8 cellular contexts compared by ENCODE assay signal in the genomic region with DNA sequence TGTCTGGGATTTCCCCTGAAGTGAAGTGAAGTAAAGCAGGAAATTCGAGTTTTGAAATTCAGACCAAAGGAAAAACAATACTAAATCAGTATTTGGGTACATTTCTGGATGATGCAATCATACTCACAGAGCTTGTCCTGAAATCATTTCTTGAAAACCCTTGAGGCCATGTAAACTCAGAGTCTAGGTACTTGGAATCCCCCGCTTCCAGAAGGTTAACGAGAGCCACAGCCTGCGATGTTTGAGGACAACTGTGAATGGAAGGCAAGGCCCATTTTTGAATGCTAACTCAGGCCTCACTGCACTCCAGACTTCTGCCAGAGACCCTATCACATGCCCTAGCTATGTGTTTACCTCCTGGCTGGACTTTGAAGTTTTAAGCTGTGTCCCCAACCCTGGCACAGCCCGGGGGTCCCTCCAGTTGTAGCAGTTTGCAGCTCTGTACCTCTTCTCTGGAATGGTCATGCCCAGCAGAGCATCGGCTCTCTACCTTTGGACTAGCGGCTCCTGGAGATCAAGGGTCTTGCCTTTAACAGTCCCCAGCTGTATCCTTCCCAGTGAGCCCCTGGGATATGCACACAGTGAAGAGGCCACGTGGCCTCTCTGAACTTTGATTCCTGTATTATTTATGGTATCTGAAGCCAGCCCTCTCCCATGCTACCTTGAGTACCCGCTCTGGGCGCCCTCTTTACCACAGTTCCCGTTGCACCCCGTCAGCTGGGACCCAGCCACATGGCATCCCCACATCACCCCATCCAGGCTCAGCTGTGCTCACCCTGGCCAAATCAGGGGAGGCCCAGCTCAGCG. TPM values are rescaled to one million over a fixed set of nuclear protein-coding genes. Genes with fewer than 3 reads are reported as not detected.
A peak's percentile ranks its signal among the peaks of the same experiment; 100 is the strongest.
DNase-seq lines count a peak whose midpoint lies in the region; ATAC-seq and TF ChIP-seq lines count a peak whose summit lies in the region.

No MANE protein-coding gene starts in this region.

- no peak overlapping the region; the same call in 1 of the 2 replicates for H3K27ac ChIP-seq in HUES64 (ENCODE audit: low read depth, low read length)
- peak overlapping the region; percentile 96 for H3K27ac ChIP-seq in urinary bladder (ENCODE audit: low read depth)

- peaks cover 71% of the 10 kb centered on the region for H3K4me1 Mint-ChIP-seq in brain

- H3K27me3 Mint-ChIP-seq in brain, result no peaks in the 10 kb centered on the region

- H3K9me3 Mint-ChIP-seq in brain, result peaks cover 0 to 2% (median 0%) of the 10 kb centered on the region in 5 experiments

- H3K27me3 ChIP-seq in HUES64 (ENCODE audit: insufficient read depth, low read length), result no peaks in the 10 kb centered on the region

- 87% methylated on average over 13 of the region's 13 CpGs for WGBS in HUES64
- WGBS in urinary bladder, result 60% methylated on average over 13 of the region's 13 CpGs

- peak; percentile 25 for DNase-seq in ACHN
- DNase-seq in medulla oblongata (ENCODE audit: extremely low spot score), result peak; percentile 56

- H3K4me3 Mint-ChIP-seq in brain, result peak overlapping the region; percentile 9 to 43 (median 17)

- H3K36me3 ChIP-seq in HUES64 (ENCODE audit: insufficient read depth, low read length) (no peaks in the 10 kb centered on the region), urinary bladder (ENCODE audit: insufficient read depth) (no peaks in the 10 kb centered on the region)

- peak overlapping the region; percentile 70; the same call in 1 of the 2 replicates for H3K9ac ChIP-seq in HUES64 (ENCODE audit: low read depth, low read length)

- H3K4me1 ChIP-seq in HUES64 (ENCODE audit: insufficient read depth, low read length) (peaks cover 28% of the 10 kb centered on the region), urinary bladder (ENCODE audit: insufficient read depth) (peaks cover 4% of the 10 kb centered on the region)

- in situ Hi-C loops in ACHN (cut with HindIII; ENCODE audit: low pct_ligation_motif_present, low pct_unique_long_range_greater_than_20kb, low sequenced_read_pairs), result no loop called here

- H3K9me3 ChIP-seq in HUES64 (ENCODE audit: insufficient read depth, low read depth, low read length), result no peaks in the 10 kb centered on the region

- H3K4me3 ChIP-seq in HUES64 (ENCODE audit: low read length) (no peak overlapping the region), urinary bladder (ENCODE audit: low read depth, low read length) (no peak overlapping the region)

- ATAC-seq in GM19467 (IDR thresholded peaks at IDR 0.05; ENCODE audit: unreplicated experiment) (no peak), GM18909 (IDR thresholded peaks at IDR 0.05; ENCODE audit: poor library complexity, unreplicated experiment) (no peak), HG03469 (IDR thresholded peaks at IDR 0.05; ENCODE audit: unreplicated experiment) (no peak)

- TF ChIP-seq CTCF in brain (conservative IDR thresholded peaks at IDR 0.05), result no peak

- peak overlapping the region; percentile 88 to 100 (median 95) for H3K27ac Mint-ChIP-seq in brain

- no peaks in the 10 kb centered on the region for H3K36me3 Mint-ChIP-seq in brain

RNA-seq across cellular contexts. Expression of a gene that starts 5.6 kb away (rescaled TPM):
- 1,753 TPM for polyA plus RNA-seq in HUES64 (2013, experiment 1 of 2)
- polyA plus RNA-seq in HUES64 (2013, experiment 2 of 2), result 2,093 TPM
- 7,408 TPM for polyA plus RNA-seq in brain (ENCODE audit: insufficient read depth, low read depth, low replicate concordance)
- total RNA-seq in urinary bladder, result 523 TPM
- 5,662 TPM for polyA plus RNA-seq in urinary bladder

RNA-seq across cellular contexts. Expression of a gene that starts 22.8 kb away (rescaled TPM):
- not detected for polyA plus RNA-seq in HUES64 (2013, experiment 1 of 2)
- 0.13 TPM for polyA plus RNA-seq in HUES64 (2013, experiment 2 of 2)
- polyA plus RNA-seq in brain (ENCODE audit: insufficient read depth, low read depth, low replicate concordance), result 12.1 TPM
- total RNA-seq in urinary bladder, result 2.0 TPM
- 6.7 TPM for polyA plus RNA-seq in urinary bladder

RNA-seq across cellular contexts. Expression of a gene that starts 55.6 kb away (rescaled TPM):
- 2.6 TPM for polyA plus RNA-seq in HUES64 (2013, experiment 1 of 2)
- polyA plus RNA-seq in HUES64 (2013, experiment 2 of 2), result 3.7 TPM
- polyA plus RNA-seq in brain (ENCODE audit: insufficient read depth, low read depth, low replicate concordance) (5.9 TPM), urinary bladder (30.6 TPM)
- total RNA-seq in urinary bladder, result 13.0 TPM
